ENCODE assay signal across 16 cellular contexts in genomic region chr13:106096661-106097092, GRCh38.
A peak's percentile ranks its signal among the peaks of the same experiment; 100 is the strongest.
DNase-seq lines count a peak whose midpoint lies in the region; ATAC-seq and TF ChIP-seq lines count a peak whose summit lies in the region.
"Had no signal": no experiment of that assay in that cellular context is flagged by ENCODE, and none has a peak within 500 bp of the region (broad histone marks: within the 10 kb centered on the region; RNA-seq: fewer than 3 reads in every experiment).

No MANE protein-coding gene starts in this region.

- no peak for TF ChIP-seq EP300 in tibial nerve (IDR thresholded peaks at IDR 0.05)

- ATAC-seq in GM18907 (IDR thresholded peaks at IDR 0.05; ENCODE audit: unreplicated experiment) (no peak), GM21447 (IDR thresholded peaks at IDR 0.05; ENCODE audit: unreplicated experiment) (no peak)
- ATAC-seq: activated naive CD4-positive, alpha-beta T cell treated with anti-CD3 and anti-CD28 coated beads, Interleukin-2, amount 50 U/mL, for 72 hours had no signal

- no peaks in the 10 kb centered on the region for H3K4me1 ChIP-seq in tibial nerve
- H3K4me1 ChIP-seq: parathyroid adenoma had no signal

- in situ Hi-C loops in astrocyte of the spinal cord (cut with HindIII; ENCODE audit: low sequenced_read_pairs), result no loop called here
- in situ Hi-C loops in KBM-7 (cut with MboI; ENCODE audit: low pct_unique_long_range_greater_than_20kb, low sequenced_read_pairs), result no loop called here

- DNase-seq in NCI-H748 (lab: John Stamatoyannopoulos, UW; ENCODE audit: unreplicated experiment) (peak; percentile 6), NCI-H748 treated with DMSO at 0.1 percent for 48 hours (lab: John Stamatoyannopoulos, UW) (no peak), astrocyte of the spinal cord (ENCODE audit: low read depth, low spot score) (peak; percentile 71), kidney tubule cell (ENCODE audit: low spot score) (peak; percentile 77), KBM-7 (no peak), tibial nerve (ENCODE audit: low spot score in 2 of 2) (no peak)
- DNase-seq: activated CD4-positive, CD25-positive, alpha-beta regulatory T cell treated with anti-CD3 and anti-CD28 coated beads, Interleukin-2, amount 50 U/mL, for 72 hours; CD8-positive, alpha-beta memory T cell; immature natural killer cell; NCI-H2081; Right ventricle myocardium superior had no signal

- no peaks in the 10 kb centered on the region for H3K27me3 ChIP-seq in tibial nerve
- H3K27me3 ChIP-seq: cardiac muscle cell had no signal

- TF ChIP-seq POLR2A in tibial nerve (IDR thresholded peaks at IDR 0.05), result no peak

- H3K36me3 ChIP-seq in tibial nerve, result no peaks in the 10 kb centered on the region
- H3K36me3 ChIP-seq: cardiac muscle cell had no signal

- H3K4me3 ChIP-seq in astrocyte of the spinal cord (ENCODE audit: low read depth, low read length) (no peak overlapping the region), tibial nerve (no peak overlapping the region)
- H3K4me3 ChIP-seq: cardiac muscle cell had no signal

- H3K9me3 ChIP-seq in tibial nerve, result no peaks in the 10 kb centered on the region

- 80 to 81% methylated on average over 4 of the region's 4 CpGs for WGBS in tibial nerve, 2 donors

- H3K27ac ChIP-seq in tibial nerve, result peak overlapping the region in 1 of 4 donors; percentile 12
- H3K27ac ChIP-seq: cardiac muscle cell, parathyroid adenoma had no signal

- no peak for TF ChIP-seq CTCF in astrocyte of the spinal cord (IDR thresholded peaks at IDR 0.05; ENCODE audit: low read depth, low read length)
- TF ChIP-seq CTCF in tibial nerve (IDR thresholded peaks at IDR 0.05), result no peak

Comparison
In these comparisons a context has a peak if more than half of its experiments do, and no peak if none do; other contexts are left out.
1. DNase-seq: peak in NCI-H748 (single experiment), astrocyte of the spinal cord (single experiment) and kidney tubule cell (single experiment); none in NCI-H748 treated with DMSO at 0.1 percent for 48 hours (single experiment), KBM-7 (single experiment) and tibial nerve (0 of 2).